ENCODE assay signal across 12 cellular contexts in genomic region chr16:11355862-11356261, GRCh38. TPM values are rescaled to one million over a fixed set of nuclear protein-coding genes. Genes with fewer than 3 reads are reported as not detected.
DNase-seq lines count a peak whose midpoint lies in the region; ATAC-seq and TF ChIP-seq lines count a peak whose summit lies in the region.
"Had no signal": no experiment of that assay in that cellular context is flagged by ENCODE, and none has a peak within 500 bp of the region (broad histone marks: within the 10 kb centered on the region; RNA-seq: fewer than 3 reads in every experiment).

No MANE protein-coding gene starts in this region.

- peak overlapping the region in 3 of 4 donors; percentile 23 to 74 (median 66) for H3K4me3 Mint-ChIP-seq in CD4-positive, CD25-positive, alpha-beta regulatory T cell
- peak overlapping the region; percentile 76 for H3K4me3 Mint-ChIP-seq in activated CD8-positive, alpha-beta T cell treated with anti-CD3 and anti-CD28 coated beads, Interleukin-2, amount 10 ng/mL, durations not matched to agents 7 days and 5 days
- no peak overlapping the region for H3K4me3 Mint-ChIP-seq in nephron

- H3K4me3 ChIP-seq in CD4-positive, CD25-positive, alpha-beta regulatory T cell (ENCODE audit: low read depth, low read length), result no peak overlapping the region
- H3K4me3 ChIP-seq: cardiac muscle cell had no signal

- H3K9me3 ChIP-seq in CD4-positive, CD25-positive, alpha-beta regulatory T cell (ENCODE audit: control insufficient read depth in 2 of 2, low read length in 2 of 2), result no peaks in the 10 kb centered on the region

- H3K9me3 Mint-ChIP-seq in CD4-positive, CD25-positive, alpha-beta regulatory T cell, result no peaks in the 10 kb centered on the region
- H3K9me3 Mint-ChIP-seq in activated CD8-positive, alpha-beta T cell treated with anti-CD3 and anti-CD28 coated beads, Interleukin-2, amount 10 ng/mL, durations not matched to agents 7 days and 5 days (ENCODE audit: insufficient read depth), result no peaks in the 10 kb centered on the region
- H3K9me3 Mint-ChIP-seq in nephron, result no peaks in the 10 kb centered on the region

- H3K36me3 ChIP-seq in CD4-positive, CD25-positive, alpha-beta regulatory T cell (ENCODE audit: control insufficient read depth, insufficient read depth, low read length), result no peaks in the 10 kb centered on the region
- H3K36me3 ChIP-seq: cardiac muscle cell had no signal

- peak in 1 of 3 donors; percentile 53 for DNase-seq in CD4-positive, CD25-positive, alpha-beta regulatory T cell
- DNase-seq in HEK293T (ENCODE audit: extremely low spot score), result peak; percentile 1
- peak; percentile 40 for DNase-seq in activated CD8-positive, alpha-beta T cell treated with anti-CD3 and anti-CD28 coated beads, Interleukin-2, amount 10 ng/mL, durations not matched to agents 7 days and 5 days
- DNase-seq in stimulated activated CD8-positive, alpha-beta memory T cell treated with anti-CD3 and anti-CD28 coated beads, Interleukin-4, amount 100 ng/mL, for 48 hours, result no peak
- DNase-seq in GF-D8 (lab: John Stamatoyannopoulos, UW), result no peak
- DNase-seq in DMS153 (lab: John Stamatoyannopoulos, UW), result no peak
- DNase-seq: activated effector memory CD4-positive, alpha-beta T cell treated with anti-CD3 and anti-CD28 coated beads, Interleukin-2, amount 50 U/mL, for 16 hours; NCI-H2171 treated with DMSO at 0.1 percent for 48 hours had no signal

- peaks cover 28% of the 10 kb centered on the region for H3K4me1 ChIP-seq in CD4-positive, CD25-positive, alpha-beta regulatory T cell (ENCODE audit: control insufficient read depth, insufficient read depth, low read length, poor library complexity, severe bottlenecking)

- peak overlapping the region in 2 of 3 donors; percentile 88 to 90 for H3K27ac Mint-ChIP-seq in CD4-positive, CD25-positive, alpha-beta regulatory T cell
- H3K27ac Mint-ChIP-seq in activated CD8-positive, alpha-beta T cell treated with anti-CD3 and anti-CD28 coated beads, Interleukin-2, amount 10 ng/mL, durations not matched to agents 7 days and 5 days, result peak overlapping the region; percentile 94
- peak overlapping the region; percentile 16 to 87 (median 87) for H3K27ac Mint-ChIP-seq in nephron

- H3K27me3 Mint-ChIP-seq in CD4-positive, CD25-positive, alpha-beta regulatory T cell, result no peaks in the 10 kb centered on the region
- peaks cover 4% of the 10 kb centered on the region for H3K27me3 Mint-ChIP-seq in activated CD8-positive, alpha-beta T cell treated with anti-CD3 and anti-CD28 coated beads, Interleukin-2, amount 10 ng/mL, durations not matched to agents 7 days and 5 days (ENCODE audit: low read depth)
- H3K27me3 Mint-ChIP-seq in nephron (ENCODE audit: low read depth), result peaks cover 4% of the 10 kb centered on the region

- no peak overlapping the region for H3K27ac ChIP-seq in CD4-positive, CD25-positive, alpha-beta regulatory T cell (ENCODE audit: insufficient read depth, low read length, poor library complexity, severe bottlenecking)
- H3K27ac ChIP-seq: C4-2B, cardiac muscle cell had no signal

- peaks cover 8 to 49% (median 23%) of the 10 kb centered on the region in 4 donors for H3K4me1 Mint-ChIP-seq in CD4-positive, CD25-positive, alpha-beta regulatory T cell
- peaks cover 89% of the 10 kb centered on the region for H3K4me1 Mint-ChIP-seq in activated CD8-positive, alpha-beta T cell treated with anti-CD3 and anti-CD28 coated beads, Interleukin-2, amount 10 ng/mL, durations not matched to agents 7 days and 5 days (ENCODE audit: low read depth)
- H3K4me1 Mint-ChIP-seq in nephron, result peaks cover 49% of the 10 kb centered on the region

- H3K27me3 ChIP-seq in CD4-positive, CD25-positive, alpha-beta regulatory T cell (ENCODE audit: control insufficient read depth, insufficient read depth, low read length), result no peaks in the 10 kb centered on the region
- H3K27me3 ChIP-seq: cardiac muscle cell had no signal

- ATAC-seq in CD4-positive, CD25-positive, alpha-beta regulatory T cell (ENCODE audit: low read depth in 2 of 2), result no peak
- peak; percentile 21 for ATAC-seq in activated CD8-positive, alpha-beta T cell treated with anti-CD3 and anti-CD28 coated beads, Interleukin-2, amount 10 ng/mL, durations not matched to agents 7 days and 5 days
- no peak for ATAC-seq in GM19328 (IDR thresholded peaks at IDR 0.05; ENCODE audit: unreplicated experiment)

- peaks cover 5% of the 10 kb centered on the region for H3K36me3 Mint-ChIP-seq in CD4-positive, CD25-positive, alpha-beta regulatory T cell
- peaks cover 60% of the 10 kb centered on the region for H3K36me3 Mint-ChIP-seq in activated CD8-positive, alpha-beta T cell treated with anti-CD3 and anti-CD28 coated beads, Interleukin-2, amount 10 ng/mL, durations not matched to agents 7 days and 5 days (ENCODE audit: low read depth)
- peaks cover 12% of the 10 kb centered on the region for H3K36me3 Mint-ChIP-seq in nephron (ENCODE audit: low read depth)

- TF ChIP-seq CTCF in nephron (IDR thresholded peaks at IDR 0.05; ENCODE audit: unreplicated experiment in 3 of 3), result no peak

- CTCF ChIA-PET in HEK293T (lab: Yijun Ruan, JAX), result interaction anchor here (0.7 to 1.6 kb wide), 4 partner anchors 9 to 100 kb away, joined by 3 to 9 read pairs (median 5); partner anchors contain the start of gene SOCS1
- CTCF ChIA-PET in activated CD8-positive, alpha-beta T cell treated with anti-CD3 and anti-CD28 coated beads, Interleukin-2, amount 10 ng/mL, durations not matched to agents 7 days and 5 days (lab: Charles Lee), result interaction anchor here (0.7 to 4.3 kb wide), 21 partner anchors 9 to 408 kb away, joined by 3 to 99 read pairs (median 6); partner anchors contain the start of gene SOCS1

- POLR2A ChIA-PET in HEK293T (lab: Yijun Ruan, JAX), result interaction anchor here (1.0 kb wide), 1 partner anchor 391 kb away, joined by 3 read pairs; no protein-coding TSS in a partner anchor
- POLR2A ChIA-PET in activated CD8-positive, alpha-beta T cell treated with anti-CD3 and anti-CD28 coated beads, Interleukin-2, amount 10 ng/mL, durations not matched to agents 7 days and 5 days (lab: Charles Lee), result interaction anchor here (0.8 to 3.7 kb wide), 5 partner anchors 91 to 304 kb away, joined by 3 to 64 read pairs (median 3); partner anchors contain the start of gene SOCS1

TF ChIP-seq in HEK293T, 16 proteins besides CTCF, POLR2A, EP300 and RAD21:
- TF ChIP-seq ELF4 (IDR thresholded peaks at IDR 0.05) (no peak), FOXM1 (IDR thresholded peaks at IDR 0.05; ENCODE audit: borderline replicate concordance) (no peak), BHLHE40 (IDR thresholded peaks at IDR 0.05; ENCODE audit: borderline replicate concordance) (no peak), HDGF (IDR thresholded peaks at IDR 0.05; ENCODE audit: borderline replicate concordance) (no peak), LEF1 (IDR thresholded peaks at IDR 0.05; ENCODE audit: borderline replicate concordance) (no peak), NFRKB (IDR thresholded peaks at IDR 0.05) (no peak), FOXA1 (IDR thresholded peaks at IDR 0.05) (no peak), FOXK2 (IDR thresholded peaks at IDR 0.05) (no peak), ZNF384 (IDR thresholded peaks at IDR 0.05) (no peak), TARDBP (IDR thresholded peaks at IDR 0.05) (no peak), L3MBTL2 (conservative IDR thresholded peaks at IDR 0.05) (no peak), SP1 (IDR thresholded peaks at IDR 0.05) (no peak), ARNT (IDR thresholded peaks at IDR 0.05) (no peak), SUZ12 (IDR thresholded peaks at IDR 0.05) (no peak), CTBP1 (IDR thresholded peaks at IDR 0.05; ENCODE audit: borderline replicate concordance) (no peak)
- TF ChIP-seq, protein P1, sequence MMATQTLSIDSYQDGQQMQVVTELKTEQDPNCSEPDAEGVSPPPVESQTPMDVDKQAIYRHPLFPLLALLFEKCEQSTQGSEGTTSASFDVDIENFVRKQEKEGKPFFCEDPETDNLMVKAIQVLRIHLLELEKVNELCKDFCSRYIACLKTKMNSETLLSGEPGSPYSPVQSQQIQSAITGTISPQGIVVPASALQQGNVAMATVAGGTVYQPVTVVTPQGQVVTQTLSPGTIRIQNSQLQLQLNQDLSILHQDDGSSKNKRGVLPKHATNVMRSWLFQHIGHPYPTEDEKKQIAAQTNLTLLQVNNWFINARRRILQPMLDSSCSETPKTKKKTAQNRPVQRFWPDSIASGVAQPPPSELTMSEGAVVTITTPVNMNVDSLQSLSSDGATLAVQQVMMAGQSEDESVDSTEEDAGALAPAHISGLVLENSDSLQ (IDR thresholded peaks at IDR 0.05), result no peak
TF ChIP-seq in HEK293T: peak in this region for 0.

RNA-seq across cellular contexts. Expression of gene RMI2, which starts 10.6 kb away (rescaled TPM):
- 4.3 TPM for total RNA-seq in CD4-positive, CD25-positive, alpha-beta regulatory T cell
- 10 to 100 TPM in 2 of 4 donors, 1 to 10 TPM in 2; 7.4 to 15.3 (median 11.1) TPM for polyA plus RNA-seq in CD4-positive, CD25-positive, alpha-beta regulatory T cell
- 10 to 100 TPM; 65.6 to 67.0 TPM for total RNA-seq in activated CD8-positive, alpha-beta T cell treated with anti-CD3 and anti-CD28 coated beads, Interleukin-2, amount 10 ng/mL, durations not matched to agents 7 days and 5 days

Comparison
In these comparisons a context has a peak if more than half of its experiments do, and no peak if none do; other contexts are left out.
1. DNase-seq: peak in HEK293T (single experiment) and activated CD8-positive, alpha-beta T cell treated with anti-CD3 and anti-CD28 coated beads, Interleukin-2, amount 10 ng/mL, durations not matched to agents 7 days and 5 days (single experiment); none in stimulated activated CD8-positive, alpha-beta memory T cell treated with anti-CD3 and anti-CD28 coated beads, Interleukin-4, amount 100 ng/mL, for 48 hours (single experiment), GF-D8 (single experiment) and DMS153 (single experiment).
2. H3K4me3 Mint-ChIP-seq: peak in CD4-positive, CD25-positive, alpha-beta regulatory T cell (3 of 4) and activated CD8-positive, alpha-beta T cell treated with anti-CD3 and anti-CD28 coated beads, Interleukin-2, amount 10 ng/mL, durations not matched to agents 7 days and 5 days (single experiment); none in nephron (0 of 3).
3. RNA of gene RMI2, which starts 10.6 kb away (total RNA-seq): 65.6 to 67.0 TPM in activated CD8-positive, alpha-beta T cell treated with anti-CD3 and anti-CD28 coated beads, Interleukin-2, amount 10 ng/mL, durations not matched to agents 7 days and 5 days; 4.3 TPM in CD4-positive, CD25-positive, alpha-beta regulatory T cell (single experiment); every median in the first group is over 10 times any median in the second.
4. Peak in every context shown above with its lines, with median percentiles within 50 percentile points of each other: H3K27ac Mint-ChIP-seq.